In genomic region chr13:23506071-23506820, GRCh38 we compare ENCODE assay signal across 14 cellular contexts.
DNase-seq lines count a peak whose midpoint lies in the region; ATAC-seq and TF ChIP-seq lines count a peak whose summit lies in the region.
"Had no signal": no experiment of that assay in that cellular context is flagged by ENCODE, and none has a peak within 500 bp of the region (broad histone marks: within the 10 kb centered on the region; RNA-seq: fewer than 3 reads in every experiment).

No MANE protein-coding gene starts in this region.

- peak overlapping the region; percentile 22 for H2AFZ ChIP-seq in fibroblast of lung (ENCODE audit: low read length)

- H3K36me3 Mint-ChIP-seq in nephron progenitor cell (ENCODE audit: low read depth): no peaks in the 10 kb centered on the region
- H3K36me3 Mint-ChIP-seq in naive thymus-derived CD8-positive, alpha-beta T cell: no peaks in the 10 kb centered on the region
- H3K36me3 Mint-ChIP-seq: T-cell had no signal

- peak; percentile 26 for DNase-seq in AG20443 (ENCODE audit: low spot score)
- DNase-seq in NCI-H69 (lab: John Stamatoyannopoulos, UW): peak; percentile 60
- peak; percentile 65 to 72 for DNase-seq in fibroblast of lung (ENCODE audit: low read depth in 2 of 2)
- peak; percentile 4 for DNase-seq in nephron progenitor cell
- DNase-seq in stimulated activated CD4-positive, alpha-beta T cell treated with anti-CD3 and anti-CD28 coated beads, Interleukin-4, amount 100 ng/mL, for 4 hours: no peak
- DNase-seq in SIG-M5 treated with dmso at 0.1 percent for 504 hours (lab: John Stamatoyannopoulos, UW; ENCODE audit: unreplicated experiment): no peak
- no peak for DNase-seq in naive thymus-derived CD8-positive, alpha-beta T cell
- DNase-seq in activated CD8-positive, alpha-beta memory T cell treated with anti-CD3 and anti-CD28 coated beads, Interleukin-2, amount 50 U/mL, for 4 hours: no peak
- DNase-seq: activated CD4-positive, alpha-beta T cell treated with anti-CD3 and anti-CD28 coated beads, Interleukin-2, amount 50 U/mL, for 48 hours; activated naive CD4-positive, alpha-beta T cell treated with anti-CD3 and anti-CD28 coated beads for 36 hours; GF-D8; NCI-H146; T-cell; upper lobe of right lung had no signal

- no peaks in the 10 kb centered on the region for H3K27me3 Mint-ChIP-seq in nephron progenitor cell (ENCODE audit: low read depth, poor library complexity)
- H3K27me3 Mint-ChIP-seq in naive thymus-derived CD8-positive, alpha-beta T cell: peaks cover 6 to 19% (median 10%) of the 10 kb centered on the region in 5 donors

- peak overlapping the region; percentile 18 for H3K9ac ChIP-seq in fibroblast of lung (ENCODE audit: insufficient read depth, low read length)

- H3K4me2 ChIP-seq in fibroblast of lung (ENCODE audit: extremely low read depth, insufficient read depth, low read length): peak overlapping the region; percentile 61

- no peak for ATAC-seq in naive thymus-derived CD8-positive, alpha-beta T cell
- ATAC-seq: T-cell, upper lobe of right lung had no signal

- no peaks in the 10 kb centered on the region for H3K9me3 ChIP-seq in fibroblast of lung (ENCODE audit: control insufficient read depth, insufficient read depth, low read depth, low read length)
- H3K9me3 ChIP-seq: upper lobe of right lung had no signal

- H3K79me2 ChIP-seq in fibroblast of lung (ENCODE audit: control insufficient read depth, insufficient read depth, low read length): no peaks in the 10 kb centered on the region

- H3K4me3 ChIP-seq in fibroblast of lung (replicated peaks in 1 of 4; ENCODE audit: control extremely low read depth in 1 of 4, insufficient read depth in 1 of 4, low read depth in 3 of 4, low read length in 4 of 4): peak overlapping the region in 1 of 4 experiments; percentile 12
- H3K4me3 ChIP-seq: upper lobe of right lung had no signal

- H3K27me3 ChIP-seq in fibroblast of lung (ENCODE audit: control insufficient read depth, insufficient read depth, low read length): no peaks in the 10 kb centered on the region
- H3K27me3 ChIP-seq: upper lobe of right lung had no signal

- POLR2A ChIA-PET in naive thymus-derived CD8-positive, alpha-beta T cell (lab: Charles Lee): no interaction called here

- TF ChIP-seq CTCF in fibroblast of lung (conservative IDR thresholded peaks at IDR 0.05 in 1 of 2, IDR thresholded peaks at IDR 0.05 in 1 of 2; ENCODE audit: low read depth in 1 of 2, low read length in 2 of 2) (no peak), nephron progenitor cell (IDR thresholded peaks at IDR 0.05) (no peak)

- no peak overlapping the region for H3K4me3 Mint-ChIP-seq in nephron progenitor cell
- H3K4me3 Mint-ChIP-seq in naive thymus-derived CD8-positive, alpha-beta T cell: no peak overlapping the region
- H3K4me3 Mint-ChIP-seq: activated naive CD4-positive, alpha-beta T cell treated with anti-CD3 and anti-CD28 coated beads for 36 hours; T-cell had no signal

- H4K20me1 ChIP-seq in fibroblast of lung (ENCODE audit: control insufficient read depth, extremely low read depth, insufficient read depth, low read length): no peaks in the 10 kb centered on the region

- H3K27ac ChIP-seq in fibroblast of lung (ENCODE audit: insufficient read depth, low read length): peak overlapping the region; percentile 82
- H3K27ac ChIP-seq: upper lobe of right lung had no signal

- peaks cover 45% of the 10 kb centered on the region for H3K4me1 Mint-ChIP-seq in nephron progenitor cell
- no peaks in the 10 kb centered on the region for H3K4me1 Mint-ChIP-seq in naive thymus-derived CD8-positive, alpha-beta T cell
- H3K4me1 Mint-ChIP-seq: T-cell had no signal

- H3K9me3 Mint-ChIP-seq in nephron progenitor cell: peaks cover 5% of the 10 kb centered on the region
- no peaks in the 10 kb centered on the region for H3K9me3 Mint-ChIP-seq in naive thymus-derived CD8-positive, alpha-beta T cell
- H3K9me3 Mint-ChIP-seq: activated naive CD4-positive, alpha-beta T cell treated with anti-CD3 and anti-CD28 coated beads for 36 hours; T-cell had no signal

- peak overlapping the region; percentile 96 for H3K27ac Mint-ChIP-seq in nephron progenitor cell
- no peak overlapping the region for H3K27ac Mint-ChIP-seq in naive thymus-derived CD8-positive, alpha-beta T cell
- H3K27ac Mint-ChIP-seq: activated naive CD4-positive, alpha-beta T cell treated with anti-CD3 and anti-CD28 coated beads for 36 hours; T-cell had no signal

- no peaks in the 10 kb centered on the region for H3K36me3 ChIP-seq in fibroblast of lung (ENCODE audit: control insufficient read depth, insufficient read depth, low read length)
- H3K36me3 ChIP-seq: upper lobe of right lung had no signal

- H3K4me1 ChIP-seq in fibroblast of lung (ENCODE audit: control insufficient read depth, extremely low read depth, insufficient read depth, low read length): peaks cover 33% of the 10 kb centered on the region
- H3K4me1 ChIP-seq: upper lobe of right lung had no signal

Comparison
In these comparisons a context has a peak if more than half of its experiments do, and no peak if none do; other contexts are left out.
1. DNase-seq: peak in AG20443 (single experiment), NCI-H69 (single experiment), fibroblast of lung (2 of 2) and nephron progenitor cell (single experiment); none in stimulated activated CD4-positive, alpha-beta T cell treated with anti-CD3 and anti-CD28 coated beads, Interleukin-4, amount 100 ng/mL, for 4 hours (0 of 2), SIG-M5 treated with dmso at 0.1 percent for 504 hours (single experiment), naive thymus-derived CD8-positive, alpha-beta T cell (0 of 10) and activated CD8-positive, alpha-beta memory T cell treated with anti-CD3 and anti-CD28 coated beads, Interleukin-2, amount 50 U/mL, for 4 hours (single experiment).